ENCODE assay signal across 27 cellular contexts in genomic region chr12:6318440-6318879, GRCh38. TPM values are rescaled to one million over a fixed set of nuclear protein-coding genes. Genes with fewer than 3 reads are reported as not detected.
A peak's percentile ranks its signal among the peaks of the same experiment; 100 is the strongest.
DNase-seq lines count a peak whose midpoint lies in the region; ATAC-seq and TF ChIP-seq lines count a peak whose summit lies in the region.
"Had no signal": no experiment of that assay in that cellular context is flagged by ENCODE, and none has a peak within 500 bp of the region (broad histone marks: within the 10 kb centered on the region; RNA-seq: fewer than 3 reads in every experiment).

No MANE protein-coding gene starts in this region.

- peaks cover 3% of the 10 kb centered on the region for H3K27me3 Mint-ChIP-seq in T-helper 2 cell treated with Interferon-gamma antibody and Interleukin-4, amounts not matched to agents 5 μg/mL and 100 μg/mL, for 36 hours (ENCODE audit: low read depth)
- peaks cover 16% of the 10 kb centered on the region for H3K27me3 Mint-ChIP-seq in endothelial cell (ENCODE audit: unreplicated experiment)
- no peaks in the 10 kb centered on the region for H3K27me3 Mint-ChIP-seq in stimulated activated naive CD8-positive, alpha-beta T cell treated with anti-CD3 and anti-CD28 coated beads, Interleukin-15, amount 100 ng/mL, for 72 hours
- H3K27me3 Mint-ChIP-seq: activated CD4-positive, alpha-beta T cell treated with anti-CD3 and anti-CD28 coated beads for 36 hours; progenitor cell of endocrine pancreas; type B pancreatic cell had no signal

- H3K36me3 Mint-ChIP-seq in activated naive CD4-positive, alpha-beta T cell treated with anti-CD3 and anti-CD28 coated beads, Interleukin-2, amount 50 U/mL, for 72 hours = no peaks in the 10 kb centered on the region
- H3K36me3 Mint-ChIP-seq in T-helper 2 cell treated with Interferon-gamma antibody and Interleukin-4, amounts not matched to agents 5 μg/mL and 100 μg/mL, for 36 hours (ENCODE audit: low read depth) = peaks cover 2% of the 10 kb centered on the region
- H3K36me3 Mint-ChIP-seq in endothelial cell (ENCODE audit: low read depth, unreplicated experiment) = peaks cover 8% of the 10 kb centered on the region

- H3K9me3 Mint-ChIP-seq in activated naive CD4-positive, alpha-beta T cell treated with anti-CD3 and anti-CD28 coated beads, Interleukin-2, amount 50 U/mL, for 72 hours = no peaks in the 10 kb centered on the region
- H3K9me3 Mint-ChIP-seq in T-helper 2 cell treated with Interferon-gamma antibody and Interleukin-4, amounts not matched to agents 5 μg/mL and 100 μg/mL, for 36 hours = no peaks in the 10 kb centered on the region
- H3K9me3 Mint-ChIP-seq in endothelial cell (ENCODE audit: unreplicated experiment) = no peaks in the 10 kb centered on the region
- H3K9me3 Mint-ChIP-seq in stimulated activated naive CD8-positive, alpha-beta T cell treated with anti-CD3 and anti-CD28 coated beads, Interleukin-15, amount 100 ng/mL, for 72 hours = no peaks in the 10 kb centered on the region
- H3K9me3 Mint-ChIP-seq: activated T-helper 1 cell treated with anti-CD3 and anti-CD28 coated beads, Interleukin-12 subunit alpha, Interleukin-12 subunit beta, Interleukin-2, Interleukin-4 antibody, amounts not matched to agents 30 ng/mL and 10 ng/mL and 1 ng/mL, durations not matched to agents 14 hours and 24 hours and 36 hours; type B pancreatic cell had no signal

- peak in 1 of 2 donors; percentile 24 for ATAC-seq in activated naive CD4-positive, alpha-beta T cell treated with anti-CD3 and anti-CD28 coated beads, Interleukin-2, amount 50 U/mL, for 72 hours
- ATAC-seq in stimulated activated naive CD8-positive, alpha-beta T cell treated with anti-CD3 and anti-CD28 coated beads, Interleukin-15, amount 100 ng/mL, for 72 hours = peak; percentile 47
- no peak for ATAC-seq in HG02852 (IDR thresholded peaks at IDR 0.05; ENCODE audit: unreplicated experiment)
- ATAC-seq: activated CD4-positive, alpha-beta T cell treated with anti-CD3 and anti-CD28 coated beads for 36 hours; gastrocnemius medialis; left ventricle myocardium superior; sciatic nerve had no signal

- TF ChIP-seq CTCF in endothelial cell (IDR thresholded peaks at IDR 0.05; ENCODE audit: unreplicated experiment) = no peak

- H3K4me3 Mint-ChIP-seq in T-helper 2 cell treated with Interferon-gamma antibody and Interleukin-4, amounts not matched to agents 5 μg/mL and 100 μg/mL, for 36 hours = peak overlapping the region; percentile 46
- H3K4me3 Mint-ChIP-seq in endothelial cell (ENCODE audit: unreplicated experiment) = no peak overlapping the region
- H3K4me3 Mint-ChIP-seq in stimulated activated naive CD8-positive, alpha-beta T cell treated with anti-CD3 and anti-CD28 coated beads, Interleukin-15, amount 100 ng/mL, for 72 hours = peak overlapping the region; percentile 4 to 65
- H3K4me3 Mint-ChIP-seq: activated CD4-positive, alpha-beta T cell treated with anti-CD3 and anti-CD28 coated beads for 36 hours; activated T-helper 1 cell treated with anti-CD3 and anti-CD28 coated beads, Interleukin-12 subunit alpha, Interleukin-12 subunit beta, Interleukin-2, Interleukin-4 antibody, amounts not matched to agents 30 ng/mL and 10 ng/mL and 1 ng/mL, durations not matched to agents 14 hours and 24 hours and 36 hours; B cell; type B pancreatic cell had no signal

- peak overlapping the region; percentile 11 to 76 for H3K27ac Mint-ChIP-seq in activated naive CD4-positive, alpha-beta T cell treated with anti-CD3 and anti-CD28 coated beads, Interleukin-2, amount 50 U/mL, for 72 hours
- H3K27ac Mint-ChIP-seq in T-helper 2 cell treated with Interferon-gamma antibody and Interleukin-4, amounts not matched to agents 5 μg/mL and 100 μg/mL, for 36 hours = peak overlapping the region; percentile 4
- H3K27ac Mint-ChIP-seq in endothelial cell (ENCODE audit: unreplicated experiment) = peak overlapping the region; percentile 24
- peak overlapping the region; percentile 72 to 88 for H3K27ac Mint-ChIP-seq in stimulated activated naive CD8-positive, alpha-beta T cell treated with anti-CD3 and anti-CD28 coated beads, Interleukin-15, amount 100 ng/mL, for 72 hours
- H3K27ac Mint-ChIP-seq: activated CD4-positive, alpha-beta T cell treated with anti-CD3 and anti-CD28 coated beads for 36 hours; activated T-helper 1 cell treated with anti-CD3 and anti-CD28 coated beads, Interleukin-12 subunit alpha, Interleukin-12 subunit beta, Interleukin-2, Interleukin-4 antibody, amounts not matched to agents 30 ng/mL and 10 ng/mL and 1 ng/mL, durations not matched to agents 14 hours and 24 hours and 36 hours; B cell; progenitor cell of endocrine pancreas had no signal

- H3K4me1 Mint-ChIP-seq in T-helper 2 cell treated with Interferon-gamma antibody and Interleukin-4, amounts not matched to agents 5 μg/mL and 100 μg/mL, for 36 hours (ENCODE audit: low read depth) = peaks cover 16% of the 10 kb centered on the region
- H3K4me1 Mint-ChIP-seq in endothelial cell (ENCODE audit: unreplicated experiment) = peaks cover 40% of the 10 kb centered on the region
- H3K4me1 Mint-ChIP-seq in stimulated activated naive CD8-positive, alpha-beta T cell treated with anti-CD3 and anti-CD28 coated beads, Interleukin-15, amount 100 ng/mL, for 72 hours = peaks cover 46% of the 10 kb centered on the region

- no peak for DNase-seq in activated naive CD4-positive, alpha-beta T cell treated with anti-CD3 and anti-CD28 coated beads, Interleukin-2, amount 50 U/mL, for 72 hours (ENCODE audit: low spot score in 2 of 2)
- DNase-seq in activated naive CD4-positive, alpha-beta T cell (lab: John Stamatoyannopoulos, UW) = no peak
- no peak for DNase-seq in T-helper 2 cell treated with Interferon-gamma antibody and Interleukin-4, amounts not matched to agents 5 μg/mL and 100 μg/mL, for 36 hours (ENCODE audit: low spot score)
- no peak for DNase-seq in endothelial cell (ENCODE audit: low spot score)
- DNase-seq in stimulated activated naive CD8-positive, alpha-beta T cell treated with anti-CD3 and anti-CD28 coated beads, Interleukin-15, amount 100 ng/mL, for 72 hours = no peak
- no peak for DNase-seq in inferior parietal cortex (ENCODE audit: extremely low spot score)
- no peak for DNase-seq in NCI-H2107 treated with DMSO at 0.1 percent for 48 hours (lab: John Stamatoyannopoulos, UW; ENCODE audit: unreplicated experiment)
- DNase-seq: activated CD4-positive, alpha-beta T cell treated with anti-CD3 and anti-CD28 coated beads for 36 hours; effector memory CD4-positive, alpha-beta T cell; esophagus squamous epithelium; HCEC 1CT; islet precursor cell; Kasumi-1; left ventricle myocardium superior; NCI-H2171 treated with DMSO at 0.1 percent for 48 hours; NCI-H524 treated with DMSO at 0.1 percent for 48 hours; Peyer's patch; SIG-M5; SW 1271 had no signal

RNA-seq across cellular contexts. Expression of gene PLEKHG6, which starts 8.0 kb away (rescaled TPM):
- not detected for total RNA-seq in activated naive CD4-positive, alpha-beta T cell treated with anti-CD3 and anti-CD28 coated beads, Interleukin-2, amount 50 U/mL, for 72 hours
- total RNA-seq in endothelial cell (ENCODE audit: unreplicated experiment) = 1.9 TPM
- total RNA-seq: A673; activated CD4-positive, alpha-beta T cell treated with anti-CD3 and anti-CD28 coated beads for 36 hours; activated T-helper 1 cell treated with anti-CD3 and anti-CD28 coated beads, Interleukin-12 subunit alpha, Interleukin-12 subunit beta, Interleukin-2, Interleukin-4 antibody, amounts not matched to agents 30 ng/mL and 10 ng/mL and 1 ng/mL, durations not matched to agents 14 hours and 24 hours and 36 hours; B cell had no signal

RNA-seq across cellular contexts. Expression of gene TNFRSF1A, which starts 23.4 kb away (rescaled TPM):
- 10 to 100 TPM; 49.3 to 62.6 TPM for total RNA-seq in activated naive CD4-positive, alpha-beta T cell treated with anti-CD3 and anti-CD28 coated beads, Interleukin-2, amount 50 U/mL, for 72 hours
- total RNA-seq in endothelial cell (ENCODE audit: unreplicated experiment) = 125 TPM

RNA-seq across cellular contexts. Expression of gene SCNN1A, which starts 56.9 kb away (rescaled TPM):
- total RNA-seq in activated naive CD4-positive, alpha-beta T cell treated with anti-CD3 and anti-CD28 coated beads, Interleukin-2, amount 50 U/mL, for 72 hours = 1 to 10 TPM; 1.1 to 2.8 TPM
- 2.2 TPM for total RNA-seq in endothelial cell (ENCODE audit: unreplicated experiment)
- total RNA-seq: A673 had no signal

Comparison
In these comparisons a context has a peak if more than half of its experiments do, and no peak if none do; other contexts are left out.
1. H3K27ac Mint-ChIP-seq: peak in every context shown above with its lines; median percentile 80 in stimulated activated naive CD8-positive, alpha-beta T cell treated with anti-CD3 and anti-CD28 coated beads, Interleukin-15, amount 100 ng/mL, for 72 hours; 44 in activated naive CD4-positive, alpha-beta T cell treated with anti-CD3 and anti-CD28 coated beads, Interleukin-2, amount 50 U/mL, for 72 hours; 24 in endothelial cell; 4 in T-helper 2 cell treated with Interferon-gamma antibody and Interleukin-4, amounts not matched to agents 5 μg/mL and 100 μg/mL, for 36 hours.